ENCODE assay signal across 8 cellular contexts in genomic region chr17:44794699-44795413, GRCh38. TPM values are rescaled to one million over a fixed set of nuclear protein-coding genes. Genes with fewer than 3 reads are reported as not detected.
DNase-seq lines count a peak whose midpoint lies in the region; ATAC-seq and TF ChIP-seq lines count a peak whose summit lies in the region.

No MANE protein-coding gene starts in this region.

- no peak overlapping the region for H3K4ac ChIP-seq in mesendoderm (ENCODE audit: low read depth, low read length)

- H3K9me3 ChIP-seq in Loucy (ENCODE audit: insufficient read depth, low read depth, low read length), result no peaks in the 10 kb centered on the region

- no peaks in the 10 kb centered on the region for H3K79me1 ChIP-seq in mesendoderm (ENCODE audit: low read length)

- no CpG with 5 or more reads among the region's 14 CpGs for WGBS in mesendoderm (ENCODE audit: extremely low coverage, insufficient coverage, low lambda C conversion rate)

- no peak overlapping the region for H4K5ac ChIP-seq in mesendoderm (ENCODE audit: low read length)

- no peak overlapping the region for H2BK120ac ChIP-seq in mesendoderm (ENCODE audit: low read depth, low read length)

- no peak for TF ChIP-seq CTCF in Loucy (conservative IDR thresholded peaks at IDR 0.05; ENCODE audit: low read length)

- H3K27ac ChIP-seq in ACC112 (ENCODE audit: low read depth, low read length) (peak overlapping the region; percentile 93), mesendoderm (ENCODE audit: low read depth, low read length) (no peak overlapping the region)

- no peak overlapping the region for H3K56ac ChIP-seq in mesendoderm (ENCODE audit: low read length)

- no peak overlapping the region for H2BK5ac ChIP-seq in mesendoderm (ENCODE audit: low read length)

- H3K18ac ChIP-seq in mesendoderm (ENCODE audit: low read length), result no peak overlapping the region

- H4K20me1 ChIP-seq in Loucy (ENCODE audit: insufficient read depth, low read length, poor library complexity, severe bottlenecking), result no peaks in the 10 kb centered on the region

- H2AK5ac ChIP-seq in mesendoderm (ENCODE audit: low read length), result no peak overlapping the region

- no peak for ATAC-seq in GM19467 (IDR thresholded peaks at IDR 0.05; ENCODE audit: unreplicated experiment)
- ATAC-seq in GM19351 (IDR thresholded peaks at IDR 0.05; ENCODE audit: unreplicated experiment), result no peak

- H3K79me2 ChIP-seq in ACC112 (ENCODE audit: control insufficient read depth, insufficient read depth, low read length, unreplicated experiment) (peaks cover 4% of the 10 kb centered on the region), Loucy (ENCODE audit: insufficient read depth, low read length) (no peaks in the 10 kb centered on the region), mesendoderm (ENCODE audit: control insufficient read depth, insufficient read depth, low read length) (no peaks in the 10 kb centered on the region)

- H3K36me3 ChIP-seq in ACC112 (ENCODE audit: insufficient read depth, low read length), result peaks cover 7% of the 10 kb centered on the region; the same call in 1 of the 2 replicates
- H3K36me3 ChIP-seq in Loucy (ENCODE audit: insufficient read depth, low read length), result no peaks in the 10 kb centered on the region
- no peaks in the 10 kb centered on the region for H3K36me3 ChIP-seq in mesendoderm (ENCODE audit: control insufficient read depth, insufficient read depth, low read length)

- H3K4me2 ChIP-seq in Loucy (ENCODE audit: low read depth, low read length, poor library complexity, severe bottlenecking) (no peak overlapping the region), mesendoderm (ENCODE audit: low read length) (no peak overlapping the region)

- no peaks in the 10 kb centered on the region for H3K9me2 ChIP-seq in Loucy (replicated peaks; ENCODE audit: low read depth, low read length)

- no peak overlapping the region for H2BK15ac ChIP-seq in mesendoderm (replicated peaks; ENCODE audit: low read depth)

- H3K27me3 ChIP-seq in ACC112 (ENCODE audit: insufficient read depth, low read length) (no peaks in the 10 kb centered on the region), Loucy (ENCODE audit: insufficient read depth, low read length, poor library complexity, severe bottlenecking) (no peaks in the 10 kb centered on the region), mesendoderm (ENCODE audit: insufficient read depth, low read length, poor library complexity) (no peaks in the 10 kb centered on the region)

- H3K4me1 ChIP-seq in ACC112 (ENCODE audit: control insufficient read depth, insufficient read depth, low read length, unreplicated experiment), result peaks cover 33% of the 10 kb centered on the region
- peaks cover 8% of the 10 kb centered on the region for H3K4me1 ChIP-seq in Loucy (ENCODE audit: insufficient read depth, low read length, poor library complexity, severe bottlenecking)
- no peaks in the 10 kb centered on the region for H3K4me1 ChIP-seq in mesendoderm (ENCODE audit: control insufficient read depth, low read depth, low read length)

- H3K4me3 ChIP-seq in ACC112 (ENCODE audit: low read depth, low read length) (no peak overlapping the region), Loucy (ENCODE audit: low read length, poor library complexity, severe bottlenecking) (no peak overlapping the region), mesendoderm (ENCODE audit: low read length) (no peak overlapping the region)

- H4K8ac ChIP-seq in mesendoderm (ENCODE audit: low read depth, low read length), result no peak overlapping the region

- H3F3A ChIP-seq in Loucy (ENCODE audit: low read depth), result no peaks in the 10 kb centered on the region

- H2AFZ ChIP-seq in ACC112 (ENCODE audit: low read length, unreplicated experiment) (peak overlapping the region; percentile 42), Loucy (ENCODE audit: low read length) (peak overlapping the region; percentile 83)

- no peak overlapping the region for H3K23ac ChIP-seq in mesendoderm (ENCODE audit: low read length)

- H3K9ac ChIP-seq in Loucy (ENCODE audit: low read depth, low read length, poor library complexity, severe bottlenecking) (no peak overlapping the region), mesendoderm (ENCODE audit: low read length) (no peak overlapping the region)

- DNase-seq in cerebellar cortex (ENCODE audit: low spot score), result peak; percentile 63
- peak; percentile 88 for DNase-seq in mesendoderm
- DNase-seq in mucosa of gallbladder (ENCODE audit: low spot score), result no peak
- no peak for DNase-seq in activated CD8-positive, alpha-beta memory T cell treated with anti-CD3 and anti-CD28 coated beads for 24 hours

RNA-seq across cellular contexts. Expression of gene GJC1, which starts 35.2 kb away (rescaled TPM):
- 35.4 TPM for polyA plus RNA-seq in mesendoderm (2013, experiment 1 of 2)
- polyA plus RNA-seq in mesendoderm (2013, experiment 2 of 2), result 36.0 TPM
- total RNA-seq in mucosa of gallbladder, result 17.3 TPM

RNA-seq across cellular contexts. Expression of gene ADAM11, which starts 36.1 kb away (rescaled TPM):
- polyA plus RNA-seq in mesendoderm (2013, experiment 1 of 2), result 0.46 TPM
- 0.43 TPM for polyA plus RNA-seq in mesendoderm (2013, experiment 2 of 2)
- total RNA-seq in mucosa of gallbladder, result 2.8 TPM

RNA-seq across cellular contexts. Expression of gene HIGD1B, which starts 52.8 kb away (rescaled TPM):
- polyA plus RNA-seq in mesendoderm (2013, experiment 1 of 2), result not detected
- not detected for polyA plus RNA-seq in mesendoderm (2013, experiment 2 of 2)
- 7.2 TPM for total RNA-seq in mucosa of gallbladder

Comparison
In these comparisons a context has a peak if more than half of its experiments do, and no peak if none do; other contexts are left out.
1. DNase-seq: peak in cerebellar cortex (single experiment) and mesendoderm (single experiment); none in mucosa of gallbladder (single experiment) and activated CD8-positive, alpha-beta memory T cell treated with anti-CD3 and anti-CD28 coated beads for 24 hours (single experiment).